Comparison of ENCODE assay signal across 17 cellular contexts in genomic region chr10:120504226-120504625, GRCh38. TPM values are rescaled to one million over a fixed set of nuclear protein-coding genes. Genes with fewer than 3 reads are reported as not detected.
DNase-seq lines count a peak whose midpoint lies in the region; ATAC-seq and TF ChIP-seq lines count a peak whose summit lies in the region.
"Not testable (repeated sequence)": the region's sequence is repeated elsewhere in the genome, so short reads cannot be mapped to it uniquely, and the experiment has no call there.
"Had no signal": no experiment of that assay in that cellular context is flagged by ENCODE, and none has a peak within 500 bp of the region (broad histone marks: within the 10 kb centered on the region; RNA-seq: fewer than 3 reads in every experiment).

No MANE protein-coding gene starts in this region.

- DNase-seq in GM12865 (ENCODE audit: low read depth) (peak; percentile 40), MV-4-11 (lab: John Stamatoyannopoulos, UW) (peak; percentile 95), SKM-1 treated with dmso at 0.1 percent for 144 hours (lab: John Stamatoyannopoulos, UW; ENCODE audit: unreplicated experiment) (peak; percentile 90), choroid plexus epithelial cell (ENCODE audit: low read depth) (peak; percentile 64)
- not testable (repeated sequence) for DNase-seq in mesothelial cell of epicardium (ENCODE audit: low spot score in 2 of 2, unreplicated experiment in 2 of 2)

- not testable (repeated sequence) for H3K4me3 ChIP-seq in GM12865 (ENCODE audit: low read depth, low read length); choroid plexus epithelial cell (ENCODE audit: low read depth, low read length)

- ATAC-seq in GM19452 (IDR thresholded peaks at IDR 0.05; ENCODE audit: unreplicated experiment) = peak; percentile 58
- ATAC-seq in HG02798 (IDR thresholded peaks at IDR 0.05; ENCODE audit: poor library complexity, unreplicated experiment) = peak; percentile 49

- not testable (repeated sequence) for H3K36me3 Mint-ChIP-seq in mesothelial cell of epicardium

- peaks cover 15% of the 10 kb centered on the region for H3K27me3 Mint-ChIP-seq in mesothelial cell of epicardium (ENCODE audit: low read depth)

- TF ChIP-seq CTCF in GM12865 (IDR thresholded peaks at IDR 0.05; ENCODE audit: insufficient read depth, low read depth, low read length, missing control alignments); choroid plexus epithelial cell (conservative IDR thresholded peaks at IDR 0.05; ENCODE audit: low read depth, low read length); mesothelial cell of epicardium (IDR thresholded peaks at IDR 0.05; ENCODE audit: unreplicated experiment): not testable (repeated sequence)

- peak overlapping the region; percentile 49 for H3K27ac Mint-ChIP-seq in mesothelial cell of epicardium

- H3K4me1 Mint-ChIP-seq in mesothelial cell of epicardium = peaks cover 40% of the 10 kb centered on the region

- not testable (repeated sequence) for H3K9me3 Mint-ChIP-seq in mesothelial cell of epicardium

- H3K4me3 Mint-ChIP-seq in mesothelial cell of epicardium = not testable (repeated sequence)

RNA-seq across cellular contexts. Expression of gene PLPP4, which starts 47.2 kb away (rescaled TPM):
- total RNA-seq in mesothelial cell of epicardium = 7.4 to 8.8 TPM (median 8.7 TPM) in 3 replicates
- total RNA-seq: activated CD4-positive, alpha-beta T cell treated with anti-CD3 and anti-CD28 coated beads, Interleukin-2, amount 10 ng/mL, durations not matched to agents 24 days and 14 days; activated naive CD8-positive, alpha-beta T cell treated with anti-CD3 and anti-CD28 coated beads for 36 hours; activated T-helper 17 cell treated with anti-CD3 and anti-CD28 coated beads, Interleukin-2, amount 50 U/mL, for 72 hours; B cell; breast epithelium; gastrocnemius medialis; H9; left cardiac atrium; naive thymus-derived CD8-positive, alpha-beta T cell; thoracic aorta had no signal
